Comparison of ENCODE assay signal across 8 cellular contexts in genomic region chr3:113948015-113948917, GRCh38. TPM values are rescaled to one million over a fixed set of nuclear protein-coding genes. Genes with fewer than 3 reads are reported as not detected.
DNase-seq lines count a peak whose midpoint lies in the region; ATAC-seq, FAIRE-seq and TF ChIP-seq lines count a peak whose summit lies in the region.

No MANE protein-coding gene starts in this region.

- peak overlapping the region; percentile 76 for H2AFZ ChIP-seq in DND-41 (ENCODE audit: low read depth, low read length)
- peak overlapping the region; percentile 89 for H2AFZ ChIP-seq in SU-DHL-6 (ENCODE audit: low read depth, low read length, severe bottlenecking)

- H3K4me2 ChIP-seq in DND-41 (ENCODE audit: insufficient read depth, low read length), result peak overlapping the region; percentile 99
- H3K4me2 ChIP-seq in SU-DHL-6 (ENCODE audit: low read depth, low read length, poor library complexity, severe bottlenecking), result peak overlapping the region; percentile 81

- no peak for FAIRE-seq in D721Med (lab: Jason Lieb, UNC)

- H3K27me3 ChIP-seq in DND-41 (ENCODE audit: insufficient read depth, low read length, poor library complexity) (peaks cover 4% of the 10 kb centered on the region), SU-DHL-6 (ENCODE audit: low read length) (no peaks in the 10 kb centered on the region), kidney epithelial cell (ENCODE audit: control insufficient read depth, insufficient read depth, low read length) (peaks cover 3% of the 10 kb centered on the region)

- H4K20me1 ChIP-seq in DND-41 (ENCODE audit: insufficient read depth, low read length) (peaks cover 3% of the 10 kb centered on the region; the same call in 1 of the 2 replicates), SU-DHL-6 (ENCODE audit: low read depth, low read length) (no peaks in the 10 kb centered on the region)

- in situ Hi-C loops in T47D (cut with HindIII; ENCODE audit: low pct_unique_long_range_greater_than_20kb, low sequenced_read_pairs), result no loop called here

- peak overlapping the region; percentile 61 for H3K9ac ChIP-seq in DND-41 (ENCODE audit: low read depth, low read length)
- peak overlapping the region; percentile 66 for H3K9ac ChIP-seq in SU-DHL-6 (ENCODE audit: low read length)

- H3K36me3 ChIP-seq in DND-41 (ENCODE audit: insufficient read depth, low read length) (no peaks in the 10 kb centered on the region), SU-DHL-6 (ENCODE audit: low read length) (no peaks in the 10 kb centered on the region), kidney epithelial cell (ENCODE audit: control insufficient read depth, insufficient read depth, low read length) (no peaks in the 10 kb centered on the region)

- ATAC-seq in DND-41 (ENCODE audit: insufficient read depth, low read depth) (peak; percentile 64), GM21447 (IDR thresholded peaks at IDR 0.05; ENCODE audit: unreplicated experiment) (peak; percentile 46)

- peaks cover 23% of the 10 kb centered on the region for H3F3A ChIP-seq in SU-DHL-6 (ENCODE audit: insufficient read depth)

- H3K79me2 ChIP-seq in DND-41 (ENCODE audit: insufficient read depth, low read length), result no peaks in the 10 kb centered on the region
- no peaks in the 10 kb centered on the region; the same call in 1 of the 2 replicates for H3K79me2 ChIP-seq in SU-DHL-6 (ENCODE audit: insufficient read depth, low read length)

- H3K4me1 ChIP-seq in DND-41 (ENCODE audit: insufficient read depth, low read length), result peaks cover 23% of the 10 kb centered on the region

- H3K27ac ChIP-seq in DND-41 (ENCODE audit: low read length) (no peak overlapping the region), SU-DHL-6 (ENCODE audit: low read depth, low read length) (peak overlapping the region; percentile 32)

- no peaks in the 10 kb centered on the region for H3K9me3 ChIP-seq in DND-41 (ENCODE audit: insufficient read depth, low read length, severe bottlenecking)
- H3K9me3 ChIP-seq in SU-DHL-6 (ENCODE audit: insufficient read depth, low read length), result no peaks in the 10 kb centered on the region

- DNase-seq in DND-41 (no peak), HT1080 (ENCODE audit: low read depth) (peak; percentile 10), T47D (ENCODE audit: low read depth in 1 of 2, low spot score in 1 of 2) (peak; percentile 55 to 64), kidney epithelial cell (ENCODE audit: low read depth) (no peak), D721Med (ENCODE audit: insufficient read length, low spot score) (no peak)
- peak; percentile 27 for DNase-seq in stimulated activated CD4-positive, alpha-beta T cell treated with anti-CD3 and anti-CD28 coated beads, Interleukin-4, amount 100 ng/mL, for 1 hour

- no peaks in the 10 kb centered on the region for H3K9me2 ChIP-seq in SU-DHL-6 (replicated peaks; ENCODE audit: insufficient read depth, low read length)

- TF ChIP-seq CTCF in DND-41 (IDR thresholded peaks at IDR 0.05; ENCODE audit: borderline replicate concordance, extremely low read depth, low read length, poor library complexity, severe bottlenecking) (no peak), SU-DHL-6 (IDR thresholded peaks at IDR 0.05; ENCODE audit: insufficient read depth, low read length, poor library complexity, severe bottlenecking) (no peak), kidney epithelial cell (IDR thresholded peaks at IDR 0.05; ENCODE audit: insufficient read depth, low read length, poor library complexity, severe bottlenecking) (no peak), D721Med (IDR thresholded peaks at IDR 0.05; ENCODE audit: insufficient read depth, missing control alignments) (no peak)

- H3K4me3 ChIP-seq in DND-41 (ENCODE audit: low read depth in 1 of 2, low read length in 2 of 2) (peak overlapping the region; percentile 23 to 71; a peak in 3 of 4 replicates), SU-DHL-6 (ENCODE audit: insufficient read depth, low read length, poor library complexity, severe bottlenecking) (peak overlapping the region; percentile 68), kidney epithelial cell (ENCODE audit: low read depth, low read length) (peak overlapping the region; percentile 64)

RNA-seq across cellular contexts. Expression of gene ZDHHC23, which starts 0.5 kb away (rescaled TPM):
- total RNA-seq in HT1080 (2014; rRNA removed; shearing (Covaris generic)), result 3.0 and 3.9 TPM in 2 replicates
- 5.3 TPM in 2 replicates for polyA plus RNA-seq in HT1080 (2015; cell fraction: cytosol; rRNA removed)
- polyA plus RNA-seq in HT1080 (2015; cell fraction: nucleus; rRNA removed), result 19.9 and 22.2 TPM in 2 replicates
- 4.7 and 8.4 TPM in 2 replicates for total RNA-seq in kidney epithelial cell

Comparison
In these comparisons a context has a peak if more than half of its experiments do, and no peak if none do; other contexts are left out.
1. DNase-seq: peak in HT1080 (single experiment), T47D (2 of 2) and stimulated activated CD4-positive, alpha-beta T cell treated with anti-CD3 and anti-CD28 coated beads, Interleukin-4, amount 100 ng/mL, for 1 hour (single experiment); none in DND-41 (single experiment), kidney epithelial cell (single experiment) and D721Med (single experiment).
2. Peak in every context shown above with its lines, with median percentiles within 50 percentile points of each other: H3K4me3 ChIP-seq.